In the genomic region with DNA sequence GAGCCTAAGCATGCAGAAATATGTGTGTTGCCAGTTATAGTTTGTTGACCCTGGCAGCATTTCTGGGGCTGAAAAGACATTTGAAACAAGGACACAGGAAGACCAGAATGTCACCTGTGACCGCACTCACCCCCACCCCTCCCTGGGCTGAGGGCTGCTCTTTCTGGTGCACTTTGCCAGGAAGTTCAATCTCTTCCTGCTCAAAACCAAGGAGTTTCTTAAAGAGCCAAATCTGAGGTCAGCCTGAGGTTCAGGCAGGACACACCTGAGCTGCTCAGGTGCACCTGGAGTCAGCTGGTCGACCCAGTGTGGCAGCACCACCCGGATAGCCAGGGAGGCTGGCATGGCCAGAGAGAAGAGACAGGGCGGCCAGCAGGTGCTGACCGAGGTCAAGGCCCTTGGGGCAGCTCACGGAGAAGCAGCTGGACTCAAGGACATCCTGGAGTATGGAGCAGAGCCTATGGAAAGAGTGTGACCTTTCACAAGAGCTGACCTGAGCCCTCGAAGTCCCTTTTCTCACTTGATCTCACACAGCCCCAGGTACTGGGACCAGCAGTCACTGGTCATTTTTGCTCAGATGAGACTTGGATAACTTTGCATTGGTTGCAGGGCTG, we compare ENCODE assay signal across 30 cellular contexts.
"Had no signal": no experiment of that assay in that cellular context is flagged by ENCODE, and none has a peak within 500 bp of the region (broad histone marks: within the 10 kb centered on the region; RNA-seq: fewer than 3 reads in every experiment).

No MANE protein-coding gene starts in this region.

- H3K4me3 Mint-ChIP-seq: activated B cell treated with CpG ODN at 0.5 μM for 24 hours; activated CD4-positive, alpha-beta T cell treated with anti-CD3 and anti-CD28 coated beads for 36 hours; activated naive CD4-positive, alpha-beta T cell treated with anti-CD3 and anti-CD28 coated beads for 36 hours; activated naive CD8-positive, alpha-beta T cell treated with anti-CD3 and anti-CD28 coated beads for 36 hours; activated T-helper 1 cell treated with anti-CD3 and anti-CD28 coated beads, Interleukin-12 subunit alpha, Interleukin-12 subunit beta, Interleukin-2, Interleukin-4 antibody, amounts not matched to agents 30 ng/mL and 10 ng/mL and 1 ng/mL, durations not matched to agents 14 hours and 24 hours and 36 hours; brain; naive thymus-derived CD4-positive, alpha-beta T cell; stimulated activated effector memory CD8-positive, alpha-beta T cell treated with anti-CD3 and anti-CD28 coated beads, Interleukin-12 subunit alpha, Interleukin-12 subunit beta, amount 100 ng/mL, for 72 hours; stimulated activated naive CD8-positive, alpha-beta T cell treated with anti-CD3 and anti-CD28 coated beads, Interleukin-15, amount 100 ng/mL, for 72 hours; T-helper 2 cell treated with Interferon-gamma antibody and Interleukin-4, amounts not matched to agents 5 μg/mL and 100 μg/mL, for 36 hours had no signal

- H3K27me3 ChIP-seq: adrenal gland, cardiac muscle cell, ovary, thyroid gland had no signal

- H3K27ac ChIP-seq: adrenal gland, cardiac muscle cell, ovary, skin epidermis, thyroid gland had no signal

- ATAC-seq: activated CD4-positive, alpha-beta T cell treated with anti-CD3 and anti-CD28 coated beads for 36 hours; esophagus mucosa; left colon; naive thymus-derived CD4-positive, alpha-beta T cell; sciatic nerve; stimulated activated effector memory CD8-positive, alpha-beta T cell treated with anti-CD3 and anti-CD28 coated beads, Interleukin-12 subunit alpha, Interleukin-12 subunit beta, amount 100 ng/mL, for 72 hours; stimulated activated naive CD8-positive, alpha-beta T cell treated with anti-CD3 and anti-CD28 coated beads, Interleukin-15, amount 100 ng/mL, for 72 hours had no signal

- H3K4me1 Mint-ChIP-seq: activated B cell treated with CpG ODN at 0.5 μM for 24 hours; activated CD4-positive, alpha-beta T cell treated with anti-CD3 and anti-CD28 coated beads for 36 hours; activated naive CD8-positive, alpha-beta T cell treated with anti-CD3 and anti-CD28 coated beads for 36 hours; stimulated activated naive CD8-positive, alpha-beta T cell treated with anti-CD3 and anti-CD28 coated beads, Interleukin-15, amount 100 ng/mL, for 72 hours had no signal

- FAIRE-seq: kidney had no signal

- DNase-seq: activated B cell treated with CpG ODN at 0.5 μM for 24 hours; activated CD4-positive, alpha-beta T cell treated with anti-CD3 and anti-CD28 coated beads for 36 hours; activated effector memory CD4-positive, alpha-beta T cell treated with anti-CD3 and anti-CD28 coated beads, Interleukin-2, amount 50 U/mL, for 16 hours; activated naive CD4-positive, alpha-beta T cell treated with anti-CD3 and anti-CD28 coated beads for 36 hours; activated naive CD8-positive, alpha-beta T cell treated with anti-CD3 and anti-CD28 coated beads for 36 hours; activated T-cell treated with anti-CD3 and anti-CD28 coated beads, Interleukin-2, amount 50 U/mL, for 1 hour; cortex of kidney; foreskin fibroblast; hippocampal formation; kidney; left colon; midbrain; naive thymus-derived CD4-positive, alpha-beta T cell; ovary; stimulated activated CD4-positive, alpha-beta T cell treated with anti-CD3 and anti-CD28 coated beads, Interleukin-12 subunit alpha, Interleukin-12 subunit beta, amount 100 ng/mL, for 4 hours; stimulated activated CD4-positive, alpha-beta T cell treated with anti-CD3 and anti-CD28 coated beads, Interleukin-4, amount 100 ng/mL, for 24 hours; stimulated activated naive CD8-positive, alpha-beta T cell treated with anti-CD3 and anti-CD28 coated beads, Interleukin-15, amount 100 ng/mL, for 72 hours; substantia nigra; T-helper 1 cell; thyroid gland had no signal

- H3K4me1 ChIP-seq: adrenal gland, thyroid gland had no signal

- H3K27ac Mint-ChIP-seq: activated B cell treated with CpG ODN at 0.5 μM for 24 hours; activated CD4-positive, alpha-beta T cell treated with anti-CD3 and anti-CD28 coated beads for 36 hours; activated naive CD4-positive, alpha-beta T cell treated with anti-CD3 and anti-CD28 coated beads for 36 hours; activated naive CD8-positive, alpha-beta T cell treated with anti-CD3 and anti-CD28 coated beads for 36 hours; activated T-helper 1 cell treated with anti-CD3 and anti-CD28 coated beads, Interleukin-12 subunit alpha, Interleukin-12 subunit beta, Interleukin-2, Interleukin-4 antibody, amounts not matched to agents 30 ng/mL and 10 ng/mL and 1 ng/mL, durations not matched to agents 14 hours and 24 hours and 36 hours; brain; naive thymus-derived CD4-positive, alpha-beta T cell; progenitor cell of endocrine pancreas; stimulated activated effector memory CD8-positive, alpha-beta T cell treated with anti-CD3 and anti-CD28 coated beads, Interleukin-12 subunit alpha, Interleukin-12 subunit beta, amount 100 ng/mL, for 72 hours; stimulated activated naive CD8-positive, alpha-beta T cell treated with anti-CD3 and anti-CD28 coated beads, Interleukin-15, amount 100 ng/mL, for 72 hours; T-helper 2 cell treated with Interferon-gamma antibody and Interleukin-4, amounts not matched to agents 5 μg/mL and 100 μg/mL, for 36 hours had no signal

- H3K36me3 ChIP-seq: adrenal gland, cardiac muscle cell, ovary, thyroid gland had no signal

- H3K9me3 ChIP-seq: adrenal gland, ovary, thyroid gland had no signal

- H3K27me3 Mint-ChIP-seq: activated B cell treated with CpG ODN at 0.5 μM for 24 hours; activated naive CD8-positive, alpha-beta T cell treated with anti-CD3 and anti-CD28 coated beads for 36 hours; stimulated activated naive CD8-positive, alpha-beta T cell treated with anti-CD3 and anti-CD28 coated beads, Interleukin-15, amount 100 ng/mL, for 72 hours had no signal

- H3K4me3 ChIP-seq: adrenal gland, cardiac muscle cell, ovary, skin epidermis, thyroid gland had no signal

- H3K9me3 Mint-ChIP-seq: activated B cell treated with CpG ODN at 0.5 μM for 24 hours; activated naive CD4-positive, alpha-beta T cell treated with anti-CD3 and anti-CD28 coated beads for 36 hours; activated naive CD8-positive, alpha-beta T cell treated with anti-CD3 and anti-CD28 coated beads for 36 hours; activated T-helper 1 cell treated with anti-CD3 and anti-CD28 coated beads, Interleukin-12 subunit alpha, Interleukin-12 subunit beta, Interleukin-2, Interleukin-4 antibody, amounts not matched to agents 30 ng/mL and 10 ng/mL and 1 ng/mL, durations not matched to agents 14 hours and 24 hours and 36 hours; stimulated activated effector memory CD8-positive, alpha-beta T cell treated with anti-CD3 and anti-CD28 coated beads, Interleukin-12 subunit alpha, Interleukin-12 subunit beta, amount 100 ng/mL, for 72 hours; stimulated activated naive CD8-positive, alpha-beta T cell treated with anti-CD3 and anti-CD28 coated beads, Interleukin-15, amount 100 ng/mL, for 72 hours; T-helper 2 cell treated with Interferon-gamma antibody and Interleukin-4, amounts not matched to agents 5 μg/mL and 100 μg/mL, for 36 hours had no signal

- H3K36me3 Mint-ChIP-seq: activated naive CD8-positive, alpha-beta T cell treated with anti-CD3 and anti-CD28 coated beads for 36 hours; brain; naive thymus-derived CD4-positive, alpha-beta T cell; stimulated activated effector memory CD8-positive, alpha-beta T cell treated with anti-CD3 and anti-CD28 coated beads, Interleukin-12 subunit alpha, Interleukin-12 subunit beta, amount 100 ng/mL, for 72 hours had no signal
